ENCODE assay signal across 7 cellular contexts in the genomic region with DNA sequence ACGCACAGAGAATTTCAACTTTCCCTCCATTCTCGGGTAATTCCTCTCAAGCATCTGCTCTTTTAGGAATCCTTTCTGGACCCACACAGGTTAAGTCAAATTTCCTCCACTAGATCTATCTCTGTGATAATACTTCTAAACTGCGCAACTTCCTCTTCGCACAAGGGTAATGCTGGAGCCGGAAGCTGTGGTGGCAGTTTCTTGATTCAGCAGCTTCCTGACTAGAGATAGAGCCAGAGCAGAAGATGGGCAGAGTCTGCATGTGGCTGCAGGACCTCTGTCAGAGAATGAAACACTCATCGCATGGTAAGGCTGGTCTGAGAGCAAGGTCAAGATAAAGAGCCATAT. TPM values are rescaled to one million over a fixed set of nuclear protein-coding genes. Genes with fewer than 3 reads are reported as not detected.
A peak's percentile ranks its signal among the peaks of the same experiment; 100 is the strongest.
DNase-seq lines count a peak whose midpoint lies in the region; ATAC-seq and TF ChIP-seq lines count a peak whose summit lies in the region.

No MANE protein-coding gene starts in this region.

- H3K4me3 ChIP-seq in esophagus (ENCODE audit: low read depth in 1 of 2, low read length in 2 of 2), result no peak overlapping the region

- no peaks in the 10 kb centered on the region for H3K36me3 Mint-ChIP-seq in WTC11

- H3K4me1 Mint-ChIP-seq in WTC11, result peaks cover 1% of the 10 kb centered on the region; the same call in 1 of the 2 replicates

- no peaks in the 10 kb centered on the region for H3K4me1 ChIP-seq in esophagus (ENCODE audit: control insufficient read depth in 2 of 2, insufficient read depth in 2 of 2, low read length in 1 of 2)

- H3K9me3 Mint-ChIP-seq in WTC11, result no peaks in the 10 kb centered on the region

- H3K27me3 Mint-ChIP-seq in WTC11 (ENCODE audit: low read depth), result no peaks in the 10 kb centered on the region

- 57 to 64% methylated on average over 6 of the region's 6 CpGs for WGBS in esophagus, 2 donors

- POLR2A ChIA-PET in WTC11 (lab: Charles Lee), result no interaction called here

- peak; percentile 81 for DNase-seq in stimulated activated CD4-positive, alpha-beta T cell treated with anti-CD3 and anti-CD28 coated beads, Interleukin-4, amount 100 ng/mL, for 24 hours
- DNase-seq in WTC11 (ENCODE audit: low spot score), result no peak
- no peak for DNase-seq in NCI-H526 (lab: John Stamatoyannopoulos, UW)

- no peaks in the 10 kb centered on the region for H3K9me3 ChIP-seq in esophagus (ENCODE audit: control insufficient read depth in 2 of 2, insufficient read depth in 1 of 2, low read depth in 1 of 2, low read length in 1 of 2)

- CTCF ChIA-PET in WTC11 (lab: Charles Lee), result no interaction called here

- H3K27me3 ChIP-seq in esophagus (ENCODE audit: control insufficient read depth in 1 of 2, insufficient read depth in 2 of 2, low read length in 2 of 2), result no peaks in the 10 kb centered on the region

- H3K36me3 ChIP-seq in esophagus (ENCODE audit: control insufficient read depth in 2 of 2, insufficient read depth in 2 of 2, low read length in 1 of 2), result no peaks in the 10 kb centered on the region

- H3K27ac ChIP-seq in esophagus (ENCODE audit: low read depth in 2 of 2, low read length in 1 of 2), result peak overlapping the region; percentile 30 to 58

- H3K4me3 Mint-ChIP-seq in WTC11, result no peak overlapping the region

- no peak for TF ChIP-seq CTCF in WTC11 (IDR thresholded peaks at IDR 0.05)

- H3K27ac Mint-ChIP-seq in WTC11, result no peak overlapping the region

- ATAC-seq in GM19351 (IDR thresholded peaks at IDR 0.05; ENCODE audit: unreplicated experiment), result peak; percentile 84
- ATAC-seq in HG03342 (IDR thresholded peaks at IDR 0.05; ENCODE audit: unreplicated experiment), result peak; percentile 83
- peak; percentile 62 to 67 for ATAC-seq in activated CD4-positive, CD25-positive, alpha-beta regulatory T cell treated with anti-CD3 and anti-CD28 coated beads, Interleukin-2, amount 50 U/mL, for 24 hours
- no peak for ATAC-seq in WTC11

TF ChIP-seq in WTC11, 78 proteins besides CTCF, POLR2A, EP300 and RAD21:
- TF ChIP-seq, protein P1, sequence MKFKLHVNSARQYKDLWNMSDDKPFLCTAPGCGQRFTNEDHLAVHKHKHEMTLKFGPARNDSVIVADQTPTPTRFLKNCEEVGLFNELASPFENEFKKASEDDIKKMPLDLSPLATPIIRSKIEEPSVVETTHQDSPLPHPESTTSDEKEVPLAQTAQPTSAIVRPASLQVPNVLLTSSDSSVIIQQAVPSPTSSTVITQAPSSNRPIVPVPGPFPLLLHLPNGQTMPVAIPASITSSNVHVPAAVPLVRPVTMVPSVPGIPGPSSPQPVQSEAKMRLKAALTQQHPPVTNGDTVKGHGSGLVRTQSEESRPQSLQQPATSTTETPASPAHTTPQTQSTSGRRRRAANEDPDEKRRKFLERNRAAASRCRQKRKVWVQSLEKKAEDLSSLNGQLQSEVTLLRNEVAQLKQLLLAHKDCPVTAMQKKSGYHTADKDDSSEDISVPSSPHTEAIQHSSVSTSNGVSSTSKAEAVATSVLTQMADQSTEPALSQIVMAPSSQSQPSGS (CRISPR knock-in tag; IDR thresholded peaks at IDR 0.05; ENCODE audit: borderline replicate concordance, low read depth), result no peak
- TF ChIP-seq, protein P2, sequence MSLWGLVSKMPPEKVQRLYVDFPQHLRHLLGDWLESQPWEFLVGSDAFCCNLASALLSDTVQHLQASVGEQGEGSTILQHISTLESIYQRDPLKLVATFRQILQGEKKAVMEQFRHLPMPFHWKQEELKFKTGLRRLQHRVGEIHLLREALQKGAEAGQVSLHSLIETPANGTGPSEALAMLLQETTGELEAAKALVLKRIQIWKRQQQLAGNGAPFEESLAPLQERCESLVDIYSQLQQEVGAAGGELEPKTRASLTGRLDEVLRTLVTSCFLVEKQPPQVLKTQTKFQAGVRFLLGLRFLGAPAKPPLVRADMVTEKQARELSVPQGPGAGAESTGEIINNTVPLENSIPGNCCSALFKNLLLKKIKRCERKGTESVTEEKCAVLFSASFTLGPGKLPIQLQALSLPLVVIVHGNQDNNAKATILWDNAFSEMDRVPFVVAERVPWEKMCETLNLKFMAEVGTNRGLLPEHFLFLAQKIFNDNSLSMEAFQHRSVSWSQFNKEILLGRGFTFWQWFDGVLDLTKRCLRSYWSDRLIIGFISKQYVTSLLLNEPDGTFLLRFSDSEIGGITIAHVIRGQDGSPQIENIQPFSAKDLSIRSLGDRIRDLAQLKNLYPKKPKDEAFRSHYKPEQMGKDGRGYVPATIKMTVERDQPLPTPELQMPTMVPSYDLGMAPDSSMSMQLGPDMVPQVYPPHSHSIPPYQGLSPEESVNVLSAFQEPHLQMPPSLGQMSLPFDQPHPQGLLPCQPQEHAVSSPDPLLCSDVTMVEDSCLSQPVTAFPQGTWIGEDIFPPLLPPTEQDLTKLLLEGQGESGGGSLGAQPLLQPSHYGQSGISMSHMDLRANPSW (CRISPR knock-in tag; conservative IDR thresholded peaks at IDR 0.05; ENCODE audit: low read depth), result no peak
- TF ChIP-seq NR2C2 (CRISPR knock-in tag; IDR thresholded peaks at IDR 0.05) (no peak), SP1 (CRISPR knock-in tag; conservative IDR thresholded peaks at IDR 0.05) (no peak), ZNF138 (CRISPR knock-in tag; conservative IDR thresholded peaks at IDR 0.05) (no peak), TP53 (CRISPR knock-in tag; IDR thresholded peaks at IDR 0.05) (no peak), ESRRA (CRISPR knock-in tag; IDR thresholded peaks at IDR 0.05; ENCODE audit: borderline replicate concordance) (no peak), IRF2 (CRISPR knock-in tag; IDR thresholded peaks at IDR 0.05; ENCODE audit: borderline replicate concordance, low read depth) (no peak), TEAD4 (CRISPR knock-in tag; IDR thresholded peaks at IDR 0.05) (no peak)
- TF ChIP-seq, protein P3, sequence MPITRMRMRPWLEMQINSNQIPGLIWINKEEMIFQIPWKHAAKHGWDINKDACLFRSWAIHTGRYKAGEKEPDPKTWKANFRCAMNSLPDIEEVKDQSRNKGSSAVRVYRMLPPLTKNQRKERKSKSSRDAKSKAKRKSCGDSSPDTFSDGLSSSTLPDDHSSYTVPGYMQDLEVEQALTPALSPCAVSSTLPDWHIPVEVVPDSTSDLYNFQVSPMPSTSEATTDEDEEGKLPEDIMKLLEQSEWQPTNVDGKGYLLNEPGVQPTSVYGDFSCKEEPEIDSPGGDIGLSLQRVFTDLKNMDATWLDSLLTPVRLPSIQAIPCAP (CRISPR knock-in tag; IDR thresholded peaks at IDR 0.05), result no peak

RNA-seq across cellular contexts. Expression of a gene that starts 11.1 kb away (rescaled TPM):
- 1 to 10 TPM; 5.1 to 7.3 TPM for polyA plus RNA-seq in esophagus
- total RNA-seq in WTC11 (2021), result 21.2 to 22.5 TPM (median 21.7 TPM) in 3 replicates
